21 cellular contexts compared by ENCODE assay signal in the genomic region with DNA sequence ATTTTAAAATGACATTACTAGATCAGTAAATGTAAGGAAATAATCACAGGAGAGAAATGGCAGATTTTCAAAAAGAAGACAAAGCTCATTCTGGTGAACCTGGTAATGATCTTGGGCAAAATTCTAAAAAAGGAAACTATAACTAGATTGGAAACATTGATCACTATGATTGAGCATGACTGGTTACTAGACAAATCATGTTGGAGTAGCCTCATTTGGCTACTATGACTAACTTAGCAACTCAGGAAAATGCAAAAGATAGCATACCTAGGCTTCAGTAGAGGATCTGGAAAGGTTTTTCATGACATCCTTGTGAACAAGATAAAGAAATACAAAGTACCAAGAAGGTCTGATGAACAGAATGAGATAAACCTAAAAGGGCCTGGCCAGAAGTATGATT. TPM values are rescaled to one million over a fixed set of nuclear protein-coding genes. Genes with fewer than 3 reads are reported as not detected.
A peak's percentile ranks its signal among the peaks of the same experiment; 100 is the strongest.
DNase-seq lines count a peak whose midpoint lies in the region; ATAC-seq lines count a peak whose summit lies in the region.
"Had no signal": no experiment of that assay in that cellular context is flagged by ENCODE, and none has a peak within 500 bp of the region (broad histone marks: within the 10 kb centered on the region; RNA-seq: fewer than 3 reads in every experiment).

No MANE protein-coding gene starts in this region.

- H3K36me3 ChIP-seq in CD4-positive, CD25-positive, alpha-beta regulatory T cell (ENCODE audit: control insufficient read depth, insufficient read depth, low read length) = peaks cover 48% of the 10 kb centered on the region

- H3K27me3 Mint-ChIP-seq in T-helper 2 cell treated with Interferon-gamma antibody and Interleukin-4, amounts not matched to agents 5 μg/mL and 100 μg/mL, for 36 hours (ENCODE audit: low read depth) = no peaks in the 10 kb centered on the region
- H3K27me3 Mint-ChIP-seq in CD4-positive, CD25-positive, alpha-beta regulatory T cell = no peaks in the 10 kb centered on the region
- no peaks in the 10 kb centered on the region for H3K27me3 Mint-ChIP-seq in activated T-helper 17 cell treated with anti-CD3 and anti-CD28 coated beads, Interleukin-2, amount 50 U/mL, for 72 hours
- no peaks in the 10 kb centered on the region for H3K27me3 Mint-ChIP-seq in naive thymus-derived CD8-positive, alpha-beta T cell

- peak overlapping the region; percentile 70 for H3K27ac ChIP-seq in CD4-positive, CD25-positive, alpha-beta regulatory T cell (ENCODE audit: insufficient read depth, low read length, poor library complexity, severe bottlenecking)
- H3K27ac ChIP-seq: coronary artery, gastroesophageal sphincter, psoas muscle, thyroid gland had no signal

- peaks cover 38% of the 10 kb centered on the region for H3K4me1 ChIP-seq in CD4-positive, CD25-positive, alpha-beta regulatory T cell (ENCODE audit: control insufficient read depth, insufficient read depth, low read length, poor library complexity, severe bottlenecking)
- H3K4me1 ChIP-seq: gastroesophageal sphincter, psoas muscle, thyroid gland had no signal

- peak overlapping the region; percentile 24 for H3K4me3 Mint-ChIP-seq in T-helper 2 cell treated with Interferon-gamma antibody and Interleukin-4, amounts not matched to agents 5 μg/mL and 100 μg/mL, for 36 hours
- H3K4me3 Mint-ChIP-seq in CD4-positive, CD25-positive, alpha-beta regulatory T cell = peak overlapping the region in 2 of 4 donors; percentile 34 to 85
- peak overlapping the region; percentile 62 for H3K4me3 Mint-ChIP-seq in activated T-helper 17 cell treated with anti-CD3 and anti-CD28 coated beads, Interleukin-2, amount 50 U/mL, for 72 hours
- peak overlapping the region in 2 of 10 donors; percentile 1 to 14 for H3K4me3 Mint-ChIP-seq in naive thymus-derived CD8-positive, alpha-beta T cell

- H3K9me3 Mint-ChIP-seq in T-helper 2 cell treated with Interferon-gamma antibody and Interleukin-4, amounts not matched to agents 5 μg/mL and 100 μg/mL, for 36 hours = peaks cover 5% of the 10 kb centered on the region
- H3K9me3 Mint-ChIP-seq in CD4-positive, CD25-positive, alpha-beta regulatory T cell = peaks cover 0 to 3% (median 0%) of the 10 kb centered on the region in 7 donors
- H3K9me3 Mint-ChIP-seq in activated T-helper 17 cell treated with anti-CD3 and anti-CD28 coated beads, Interleukin-2, amount 50 U/mL, for 72 hours = no peaks in the 10 kb centered on the region
- H3K9me3 Mint-ChIP-seq in naive thymus-derived CD8-positive, alpha-beta T cell = no peaks in the 10 kb centered on the region

- peaks cover 70% of the 10 kb centered on the region for H3K36me3 Mint-ChIP-seq in T-helper 2 cell treated with Interferon-gamma antibody and Interleukin-4, amounts not matched to agents 5 μg/mL and 100 μg/mL, for 36 hours (ENCODE audit: low read depth)
- H3K36me3 Mint-ChIP-seq in CD4-positive, CD25-positive, alpha-beta regulatory T cell = peaks cover 35% of the 10 kb centered on the region
- peaks cover 89% of the 10 kb centered on the region for H3K36me3 Mint-ChIP-seq in activated T-helper 17 cell treated with anti-CD3 and anti-CD28 coated beads, Interleukin-2, amount 50 U/mL, for 72 hours (ENCODE audit: low read depth)
- peaks cover 8 to 55% (median 32%) of the 10 kb centered on the region in 3 donors for H3K36me3 Mint-ChIP-seq in naive thymus-derived CD8-positive, alpha-beta T cell

- POLR2A ChIA-PET in naive thymus-derived CD8-positive, alpha-beta T cell (lab: Charles Lee) = interaction anchor here (1.8 to 2.4 kb wide), 4 partner anchors 10 to 32 kb away, joined by 5 to 13 read pairs (median 7); partner anchors contain the start of genes ARL6IP5 and UBA3

- H3K27ac Mint-ChIP-seq in T-helper 2 cell treated with Interferon-gamma antibody and Interleukin-4, amounts not matched to agents 5 μg/mL and 100 μg/mL, for 36 hours = peak overlapping the region; percentile 97
- peak overlapping the region; percentile 82 to 96 (median 89) for H3K27ac Mint-ChIP-seq in CD4-positive, CD25-positive, alpha-beta regulatory T cell
- H3K27ac Mint-ChIP-seq in activated T-helper 17 cell treated with anti-CD3 and anti-CD28 coated beads, Interleukin-2, amount 50 U/mL, for 72 hours = peak overlapping the region; percentile 97
- H3K27ac Mint-ChIP-seq in naive thymus-derived CD8-positive, alpha-beta T cell = peak overlapping the region; percentile 80 to 97 (median 91)

- H3K4me3 ChIP-seq in CD4-positive, CD25-positive, alpha-beta regulatory T cell (ENCODE audit: low read depth, low read length) = no peak overlapping the region
- H3K4me3 ChIP-seq: coronary artery, gastroesophageal sphincter, lung, psoas muscle, thyroid gland had no signal

- no peak for DNase-seq in T-helper 2 cell treated with Interferon-gamma antibody and Interleukin-4, amounts not matched to agents 5 μg/mL and 100 μg/mL, for 36 hours (ENCODE audit: low spot score)
- no peak for DNase-seq in T-helper 2 cell
- DNase-seq in CD4-positive, CD25-positive, alpha-beta regulatory T cell = no peak
- no peak for DNase-seq in naive thymus-derived CD8-positive, alpha-beta T cell
- DNase-seq in NCI-H226 = no peak
- no peak for DNase-seq in NAMALWA (ENCODE audit: low spot score)
- DNase-seq: 8988T, AML-193, DND-41, KG1, kidney, NCI-H187, NCI-H69, psoas muscle, T1000, thyroid gland had no signal

- H3K4me1 Mint-ChIP-seq in T-helper 2 cell treated with Interferon-gamma antibody and Interleukin-4, amounts not matched to agents 5 μg/mL and 100 μg/mL, for 36 hours (ENCODE audit: low read depth) = peaks cover 55% of the 10 kb centered on the region
- H3K4me1 Mint-ChIP-seq in CD4-positive, CD25-positive, alpha-beta regulatory T cell = peaks cover 36 to 53% (median 41%) of the 10 kb centered on the region in 4 donors
- peaks cover 32% of the 10 kb centered on the region for H3K4me1 Mint-ChIP-seq in activated T-helper 17 cell treated with anti-CD3 and anti-CD28 coated beads, Interleukin-2, amount 50 U/mL, for 72 hours
- H3K4me1 Mint-ChIP-seq in naive thymus-derived CD8-positive, alpha-beta T cell = peaks cover 17 to 51% (median 36%) of the 10 kb centered on the region in 4 donors

- ATAC-seq in CD4-positive, CD25-positive, alpha-beta regulatory T cell (ENCODE audit: low read depth in 2 of 2) = no peak
- ATAC-seq in activated T-helper 17 cell treated with anti-CD3 and anti-CD28 coated beads, Interleukin-2, amount 50 U/mL, for 72 hours (replicated peaks) = peak; percentile 92
- ATAC-seq in naive thymus-derived CD8-positive, alpha-beta T cell = no peak
- ATAC-seq in GM18907 (IDR thresholded peaks at IDR 0.05; ENCODE audit: unreplicated experiment) = no peak
- ATAC-seq: gastroesophageal sphincter, psoas muscle had no signal

- H3K27me3 ChIP-seq in CD4-positive, CD25-positive, alpha-beta regulatory T cell (ENCODE audit: control insufficient read depth, insufficient read depth, low read length) = no peaks in the 10 kb centered on the region
- H3K27me3 ChIP-seq: gastroesophageal sphincter, thyroid gland had no signal

- no peaks in the 10 kb centered on the region for H3K9me3 ChIP-seq in CD4-positive, CD25-positive, alpha-beta regulatory T cell (ENCODE audit: control insufficient read depth in 2 of 2, low read length in 2 of 2)
- H3K9me3 ChIP-seq: gastroesophageal sphincter, psoas muscle, thyroid gland had no signal

RNA-seq across cellular contexts. Expression of gene TMF1, which starts 7.6 kb away (rescaled TPM):
- 71.3 TPM for total RNA-seq in CD4-positive, CD25-positive, alpha-beta regulatory T cell
- 10 to 100 TPM; 32.9 to 43.5 (median 35.2) TPM for polyA plus RNA-seq in CD4-positive, CD25-positive, alpha-beta regulatory T cell
- 10 to 100 TPM; 42.6 to 84.7 TPM for total RNA-seq in activated T-helper 17 cell treated with anti-CD3 and anti-CD28 coated beads, Interleukin-2, amount 50 U/mL, for 72 hours
- 10 to 100 TPM; 38.5 to 43.7 TPM for total RNA-seq in naive thymus-derived CD8-positive, alpha-beta T cell
- polyA plus RNA-seq in naive thymus-derived CD8-positive, alpha-beta T cell = 10 to 100 TPM; 28.0 to 34.7 (median 34.6) TPM

RNA-seq across cellular contexts. Expression of gene UBA3, which starts 20.5 kb away (rescaled TPM):
- total RNA-seq in CD4-positive, CD25-positive, alpha-beta regulatory T cell = 62.9 TPM
- polyA plus RNA-seq in CD4-positive, CD25-positive, alpha-beta regulatory T cell = 10 to 100 TPM; 51.9 to 75.5 (median 61.6) TPM
- total RNA-seq in activated T-helper 17 cell treated with anti-CD3 and anti-CD28 coated beads, Interleukin-2, amount 50 U/mL, for 72 hours = 10 to 100 TPM; 68.0 to 95.2 TPM
- total RNA-seq in naive thymus-derived CD8-positive, alpha-beta T cell = 10 to 100 TPM; 71.8 to 80.1 TPM
- polyA plus RNA-seq in naive thymus-derived CD8-positive, alpha-beta T cell = 10 to 100 TPM; 35.1 to 49.1 (median 45.5) TPM

RNA-seq across cellular contexts. Expression of gene ARL6IP5, which starts 25.0 kb away (rescaled TPM):
- total RNA-seq in CD4-positive, CD25-positive, alpha-beta regulatory T cell = 117 TPM
- polyA plus RNA-seq in CD4-positive, CD25-positive, alpha-beta regulatory T cell = 100 to 1,000 TPM; 527 to 578 (median 534) TPM
- total RNA-seq in activated T-helper 17 cell treated with anti-CD3 and anti-CD28 coated beads, Interleukin-2, amount 50 U/mL, for 72 hours = 100 to 1,000 TPM; 109 to 172 TPM
- 100 to 1,000 TPM; 109 to 111 TPM for total RNA-seq in naive thymus-derived CD8-positive, alpha-beta T cell
- 100 to 1,000 TPM; 315 to 450 (median 375) TPM for polyA plus RNA-seq in naive thymus-derived CD8-positive, alpha-beta T cell

RNA-seq across cellular contexts. Expression of gene EOGT, which starts 46.2 kb away (rescaled TPM):
- total RNA-seq in CD4-positive, CD25-positive, alpha-beta regulatory T cell = 25.7 TPM
- 10 to 100 TPM; 15.8 to 23.0 (median 18.7) TPM for polyA plus RNA-seq in CD4-positive, CD25-positive, alpha-beta regulatory T cell
- total RNA-seq in activated T-helper 17 cell treated with anti-CD3 and anti-CD28 coated beads, Interleukin-2, amount 50 U/mL, for 72 hours = 10 to 100 TPM; 15.5 to 24.4 TPM
- 10 to 100 TPM; 14.4 to 17.4 TPM for total RNA-seq in naive thymus-derived CD8-positive, alpha-beta T cell
- 1 to 10 TPM; 5.0 to 5.7 (median 5.6) TPM for polyA plus RNA-seq in naive thymus-derived CD8-positive, alpha-beta T cell
